ENCODE assay signal across 12 cellular contexts in the genomic region with DNA sequence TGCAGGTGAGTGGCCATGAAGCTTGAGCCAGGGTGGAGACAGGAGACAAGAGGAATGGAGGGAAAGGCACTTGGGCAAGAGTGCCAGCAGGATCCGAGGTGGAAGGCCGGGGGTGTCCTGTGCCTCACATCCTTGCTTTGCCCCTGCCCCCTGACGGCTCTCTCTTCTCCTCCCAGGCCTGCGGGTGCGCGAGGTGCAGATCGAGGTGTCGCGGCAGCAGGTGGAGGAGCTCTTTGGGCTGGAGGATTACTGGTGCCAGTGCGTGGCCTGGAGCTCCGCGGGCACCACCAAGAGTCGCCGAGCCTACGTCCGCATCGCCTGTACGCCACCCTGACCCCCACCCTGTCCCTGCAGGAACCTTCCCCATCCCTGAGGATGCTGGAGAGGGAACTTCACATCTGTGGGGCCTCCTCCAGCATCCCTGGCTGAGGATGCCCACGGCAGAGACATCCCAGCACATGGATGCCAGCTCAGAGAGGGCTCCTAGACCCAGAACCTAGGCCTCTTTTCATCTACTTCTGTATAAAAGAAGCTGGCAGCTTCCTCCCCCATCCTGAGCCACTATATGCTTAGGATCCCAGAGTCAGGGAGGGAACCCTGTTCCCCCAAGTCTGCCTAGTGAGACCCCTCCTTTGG. TPM values are rescaled to one million over a fixed set of nuclear protein-coding genes. Genes with fewer than 3 reads are reported as not detected.
DNase-seq lines count a peak whose midpoint lies in the region; ATAC-seq, FAIRE-seq and TF ChIP-seq lines count a peak whose summit lies in the region.
"Had no signal": no experiment of that assay in that cellular context is flagged by ENCODE, and none has a peak within 500 bp of the region (broad histone marks: within the 10 kb centered on the region; RNA-seq: fewer than 3 reads in every experiment).

No MANE protein-coding gene starts in this region.

- H2BK5ac ChIP-seq in neuronal stem cell (ENCODE audit: low read length) = peak overlapping the region; percentile 53

- TF ChIP-seq CTCF in A549 (IDR thresholded peaks at IDR 0.05) (no peak), GM23338 (conservative IDR thresholded peaks at IDR 0.05; ENCODE audit: low read depth in 2 of 2) (no peak), brain (conservative IDR thresholded peaks at IDR 0.05) (no peak)

- H2BK120ac ChIP-seq in neuronal stem cell (ENCODE audit: low read depth, low read length) = peak overlapping the region; percentile 10

- peak overlapping the region; percentile 90 for H3K18ac ChIP-seq in neuronal stem cell (ENCODE audit: low read length)

- H3K4me1 Mint-ChIP-seq in GM23338 (peaks cover 12% of the 10 kb centered on the region), brain (peaks cover 14% of the 10 kb centered on the region)
- H3K4me1 Mint-ChIP-seq: CD8-positive, alpha-beta memory T cell had no signal

- TF ChIP-seq RAD21 in A549 (conservative IDR thresholded peaks at IDR 0.05 in 1 of 2, IDR thresholded peaks at IDR 0.05 in 1 of 2) = no peak

- H2AFZ ChIP-seq in GM23338 = no peak overlapping the region
- no peak overlapping the region for H2AFZ ChIP-seq in neuronal stem cell (ENCODE audit: low read length)

- H3K9ac ChIP-seq in neuronal stem cell (ENCODE audit: low read depth, low read length, poor library complexity) = peak overlapping the region; percentile 81

- H4K91ac ChIP-seq in neuronal stem cell (ENCODE audit: low read depth, low read length, poor library complexity) = no peak overlapping the region

- FAIRE-seq in A549 (lab: Jason Lieb, UNC) = no peak
- FAIRE-seq: HTR-8/SVneo had no signal

- WGBS in A549 (ENCODE audit: missing lambda C conversion rate) = 72% methylated on average over 11 of the region's 19 CpGs
- no CpG with 5 or more reads among the region's 19 CpGs for WGBS in neuronal stem cell (ENCODE audit: extremely low coverage in 2 of 2, insufficient read length in 2 of 2, insufficient replicate concordance in 1 of 2), 2 donors

- DNase-seq in A549 (ENCODE audit: low read depth in 1 of 2, low spot score in 1 of 2) (no peak), GM23338 (ENCODE audit: low spot score) (no peak), neuronal stem cell (ENCODE audit: low spot score) (no peak), SK-N-DZ (ENCODE audit: low spot score) (no peak), LoVo (ENCODE audit: low spot score) (no peak)
- DNase-seq: NCI-H2029 treated with DMSO at 0.1 percent for 48 hours had no signal

- peak overlapping the region; percentile 92 for H2AK5ac ChIP-seq in neuronal stem cell (ENCODE audit: low read depth, low read length)

- no peaks in the 10 kb centered on the region for H4K20me1 ChIP-seq in GM23338 (replicated peaks; ENCODE audit: insufficient read depth)

- H3K36me3 Mint-ChIP-seq in GM23338 (ENCODE audit: low read depth) (peaks cover 46% of the 10 kb centered on the region), brain (peaks cover 16% of the 10 kb centered on the region)
- H3K36me3 Mint-ChIP-seq: CD8-positive, alpha-beta memory T cell had no signal

- peak overlapping the region; percentile 97 for H2BK15ac ChIP-seq in neuronal stem cell (ENCODE audit: low read length)

- H3K4me1 ChIP-seq in A549 (no peaks in the 10 kb centered on the region), GM23338 (ENCODE audit: insufficient read depth) (peaks cover 3% of the 10 kb centered on the region; the same call in 1 of the 2 replicates), neuronal stem cell (ENCODE audit: control insufficient read depth in 2 of 2, insufficient read depth in 1 of 2, low read depth in 1 of 2, low read length in 2 of 2) (peaks cover 0 to 2% of the 10 kb centered on the region in 2 donors)
- H3K4me1 ChIP-seq: Peyer's patch had no signal

- peak overlapping the region; percentile 96 for H3K23ac ChIP-seq in neuronal stem cell (ENCODE audit: low read depth, low read length, poor library complexity)

- H3K79me2 ChIP-seq in GM23338 (replicated peaks; ENCODE audit: insufficient read depth) = no peaks in the 10 kb centered on the region

- no peak overlapping the region for H3K4me3 Mint-ChIP-seq in GM23338
- H3K4me3 Mint-ChIP-seq in brain = no peak overlapping the region
- H3K4me3 Mint-ChIP-seq: CD8-positive, alpha-beta memory T cell; IgD-negative memory B cell had no signal

- H3F3A ChIP-seq in GM23338 (replicated peaks; ENCODE audit: low read depth) = no peaks in the 10 kb centered on the region

- H3K79me1 ChIP-seq in neuronal stem cell (ENCODE audit: low read depth, low read length) = peaks cover 9% of the 10 kb centered on the region

- POLR2A ChIA-PET in A549 (lab: Yijun Ruan, JAX) = no interaction called here

- H3K14ac ChIP-seq in neuronal stem cell (ENCODE audit: low read length) = peak overlapping the region; percentile 71

- H3K27ac ChIP-seq in A549 (no peak overlapping the region), GM23338 (ENCODE audit: low read depth) (no peak overlapping the region), neuronal stem cell (replicated peaks; ENCODE audit: low read length) (no peak overlapping the region)
- H3K27ac ChIP-seq: Peyer's patch had no signal

- no peaks in the 10 kb centered on the region for H3K9me3 ChIP-seq in A549
- peaks cover 0 to 2% of the 10 kb centered on the region in 2 donors for H3K9me3 ChIP-seq in neuronal stem cell (replicated peaks in 1 of 2; ENCODE audit: control insufficient read depth in 2 of 2, insufficient read depth in 1 of 2, low read depth in 1 of 2, low read length in 2 of 2)
- H3K9me3 ChIP-seq: Peyer's patch had no signal

- peak overlapping the region; percentile 65 for H4K8ac ChIP-seq in neuronal stem cell (ENCODE audit: low read depth, low read length)

- H3K9me2 ChIP-seq in GM23338 (ENCODE audit: insufficient read depth) = no peaks in the 10 kb centered on the region

- TF ChIP-seq POLR2A in A549 (IDR thresholded peaks at IDR 0.05; ENCODE audit: low read length) = no peak

- TF ChIP-seq EP300 in A549 (IDR thresholded peaks at IDR 0.05) = no peak

- CTCF ChIA-PET in A549 (lab: Yijun Ruan, JAX) = interaction anchor here (0.5 to 25.1 kb wide), 52 partner anchors 7 to 736 kb away, joined by 3 to 362 read pairs (median 5); partner anchors contain the start of gene PCBD1

- H3K4me3 ChIP-seq in A549 (no peak overlapping the region), GM23338 (no peak overlapping the region), neuronal stem cell (ENCODE audit: low read length in 2 of 2) (no peak overlapping the region)
- H3K4me3 ChIP-seq: Peyer's patch had no signal

- no peak overlapping the region for H3K4me2 ChIP-seq in A549
- no peak overlapping the region for H3K4me2 ChIP-seq in GM23338
- H3K4me2 ChIP-seq in neuronal stem cell (ENCODE audit: insufficient read depth, low read length, poor library complexity, severe bottlenecking) = no peak overlapping the region

- H3K27me3 Mint-ChIP-seq in GM23338 (ENCODE audit: insufficient read depth, low read depth, poor library complexity) (peaks cover 8% of the 10 kb centered on the region), brain (no peaks in the 10 kb centered on the region)
- H3K27me3 Mint-ChIP-seq: IgD-negative memory B cell had no signal

- peak overlapping the region; percentile 90 for H2BK12ac ChIP-seq in neuronal stem cell (ENCODE audit: low read length)

- no peaks in the 10 kb centered on the region for H3K9me3 Mint-ChIP-seq in GM23338
- H3K9me3 Mint-ChIP-seq in brain = peaks cover 0 to 4% (median 0%) of the 10 kb centered on the region in 5 experiments
- H3K9me3 Mint-ChIP-seq: CD8-positive, alpha-beta memory T cell; IgD-negative memory B cell had no signal

- H3K36me3 ChIP-seq in GM23338 (ENCODE audit: insufficient read depth) (peaks cover 4% of the 10 kb centered on the region), neuronal stem cell (replicated peaks in 1 of 2; ENCODE audit: control insufficient read depth in 2 of 2, insufficient read depth in 2 of 2, low read length in 2 of 2) (no peaks in the 10 kb centered on the region)

- peak overlapping the region; percentile 84 for H3K4ac ChIP-seq in neuronal stem cell (ENCODE audit: low read length)

- ATAC-seq in A549 (peak; percentile 4 to 32; a peak in 3 of 6 replicates), GM23338 (peak; percentile 11; the same call in 2 of the 3 replicates), HG03097 (IDR thresholded peaks at IDR 0.05; ENCODE audit: low FRiP score, unreplicated experiment) (no peak)

- H3K27me3 ChIP-seq in GM23338 (ENCODE audit: insufficient read depth) (no peaks in the 10 kb centered on the region), neuronal stem cell (ENCODE audit: control insufficient read depth in 3 of 3, insufficient read depth in 3 of 3, low read depth in 1 of 3, low read length in 3 of 3) (peaks cover 0 to 8% (median 2%) of the 10 kb centered on the region in 3 experiments)
- H3K27me3 ChIP-seq: Peyer's patch had no signal

- H3K27ac Mint-ChIP-seq in GM23338 (peak overlapping the region; percentile 54; the same call in 1 of the 2 replicates), brain (peak overlapping the region in 3 of 5 experiments; percentile 43 to 85 (median 62))
- H3K27ac Mint-ChIP-seq: CD8-positive, alpha-beta memory T cell; IgD-negative memory B cell had no signal

TF ChIP-seq in GM23338, 12 proteins besides CTCF, POLR2A, EP300 and RAD21 (continues in another document):
- no peak for TF ChIP-seq EZH2 (IDR thresholded peaks at IDR 0.05; ENCODE audit: low read depth, unreplicated experiment)

RNA-seq across cellular contexts. Expression of gene SLC29A3, which starts 34.4 kb away (rescaled TPM):
- polyA plus RNA-seq in A549 (2011; rRNA removed) (7.2 and 12.6 TPM in 2 replicates), A549 (2017; fragmentation: RNase III; extraction: RNeasy Plus Mini Kit Qiagen cat#74134 plus additional on column Dnase treatment) (9.9 to 11.4 TPM (median 10.2 TPM) in 3 replicates), GM23338 (2016; fragmentation: Nextera tagmentation; extraction: Ambion mirVana) (11.3 and 12.3 TPM in 2 replicates), brain (ENCODE audit: insufficient read depth, low read depth, low replicate concordance) (7.7 TPM)
- polyA plus RNA-seq in A549 (2012; cell fraction: cytosol; rRNA removed) = 9.7 and 14.7 TPM in 2 replicates
- polyA plus RNA-seq in A549 (2012; cell fraction: nucleus; rRNA removed) = 14.0 and 15.5 TPM in 2 replicates
- 16.2 and 18.7 TPM in 2 replicates for polyA minus RNA-seq in A549 (2011; rRNA and poly(A)+ RNA removed)
- total RNA-seq in GM23338 (2014; rRNA removed; shearing (Covaris generic)) = 8.3 and 10.3 TPM in 2 replicates
- polyA plus RNA-seq in neuronal stem cell (2013, experiment 1 of 2) = 5.2 TPM
- polyA plus RNA-seq in neuronal stem cell (2013, experiment 2 of 2) = 5.5 TPM
- polyA plus RNA-seq in SK-N-DZ (2014; cell fraction: cytosol; rRNA removed) = 4.3 and 4.8 TPM in 2 replicates
- 2.7 and 3.3 TPM in 2 replicates for polyA plus RNA-seq in SK-N-DZ (2014; cell fraction: nucleus; rRNA removed)
